Comparison of ENCODE assay signal across 19 cellular contexts in the genomic region with DNA sequence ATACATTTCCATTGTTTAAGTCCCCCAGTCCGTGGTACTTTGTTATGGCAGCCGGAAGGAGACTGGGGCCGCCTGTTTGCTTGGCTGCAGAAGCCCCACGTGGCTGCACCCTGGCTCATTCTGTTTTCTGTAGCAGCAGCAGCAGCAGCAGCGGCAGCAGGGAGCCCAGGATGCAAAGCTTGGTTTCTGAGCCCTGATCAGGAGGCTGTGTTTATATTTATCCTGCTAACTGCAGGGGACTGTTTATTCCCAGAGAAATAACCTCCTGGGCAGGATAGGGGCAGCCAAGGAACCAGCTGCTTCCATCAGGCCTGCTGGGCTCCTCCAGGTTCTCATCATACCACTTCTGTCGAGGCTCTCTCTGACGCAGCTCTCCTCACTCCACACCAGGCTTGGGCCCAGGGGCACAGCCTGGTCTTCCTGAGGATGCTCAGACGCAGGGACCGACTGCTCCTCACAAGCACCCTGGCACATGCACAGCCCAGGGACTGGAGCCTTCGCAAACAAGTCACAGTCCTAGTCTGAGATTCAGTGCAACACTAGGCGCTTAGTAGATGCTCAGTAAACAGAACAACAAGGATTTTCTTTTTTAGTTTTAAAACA. TPM values are rescaled to one million over a fixed set of nuclear protein-coding genes. Genes with fewer than 3 reads are reported as not detected.
"Had no signal": no experiment of that assay in that cellular context is flagged by ENCODE, and none has a peak within 500 bp of the region (broad histone marks: within the 10 kb centered on the region; RNA-seq: fewer than 3 reads in every experiment).

No MANE protein-coding gene starts in this region.

- H3K27me3 ChIP-seq: cardiac muscle cell, colonic mucosa, esophagus muscularis mucosa, tibial artery, uterus had no signal

- FAIRE-seq: astrocyte had no signal

- H3K27ac ChIP-seq: cardiac muscle cell, colonic mucosa, esophagus muscularis mucosa, left ventricle myocardium inferior, skin epidermis, tibial artery, uterus had no signal

- H3K36me3 ChIP-seq: cardiac muscle cell, colonic mucosa, esophagus muscularis mucosa, left ventricle myocardium inferior, tibial artery, uterus had no signal

- ATAC-seq: activated CD4-positive, alpha-beta T cell treated with anti-CD3 and anti-CD28 coated beads for 36 hours; activated CD8-positive, alpha-beta memory T cell treated with anti-CD3 and anti-CD28 coated beads, Interleukin-2, amount 10 ng/mL, durations not matched to agents 7 days and 5 days; natural killer cell had no signal

- DNase-seq: activated CD4-positive, alpha-beta memory T cell treated with anti-CD3 and anti-CD28 coated beads for 36 hours; activated CD4-positive, alpha-beta T cell treated with anti-CD3 and anti-CD28 coated beads for 36 hours; activated CD8-positive, alpha-beta memory T cell treated with anti-CD3 and anti-CD28 coated beads, Interleukin-2, amount 10 ng/mL, durations not matched to agents 7 days and 5 days; activated naive CD4-positive, alpha-beta T cell treated with anti-CD3 and anti-CD28 coated beads, Interleukin-2, amount 10 ng/mL, durations not matched to agents 7 days and 5 days; activated T-cell treated with anti-CD3 and anti-CD28 coated beads, Interleukin-2, amount 50 U/mL, for 1 hour; colonic mucosa; left ventricle myocardium inferior; natural killer cell; nucleus accumbens; retina; stimulated activated CD4-positive, alpha-beta T cell treated with anti-CD3 and anti-CD28 coated beads, Interleukin-4, amount 100 ng/mL, for 24 hours; stimulated activated naive CD4-positive, alpha-beta T cell; tibial artery; uterus had no signal

- H3K9me3 ChIP-seq: colonic mucosa, esophagus muscularis mucosa, left ventricle myocardium inferior, tibial artery, uterus had no signal

- H3K4me1 ChIP-seq: colonic mucosa, esophagus muscularis mucosa, left ventricle myocardium inferior, tibial artery, uterus had no signal

- H3K4me3 ChIP-seq: cardiac muscle cell, colonic mucosa, esophagus muscularis mucosa, left ventricle myocardium inferior, skin epidermis, tibial artery, uterus had no signal

RNA-seq across cellular contexts. Expression of gene KCNK12, which starts 28.8 kb away (rescaled TPM):
- total RNA-seq: subcutaneous adipose tissue had no signal
